ENCODE assay signal across 35 cellular contexts in the genomic region with DNA sequence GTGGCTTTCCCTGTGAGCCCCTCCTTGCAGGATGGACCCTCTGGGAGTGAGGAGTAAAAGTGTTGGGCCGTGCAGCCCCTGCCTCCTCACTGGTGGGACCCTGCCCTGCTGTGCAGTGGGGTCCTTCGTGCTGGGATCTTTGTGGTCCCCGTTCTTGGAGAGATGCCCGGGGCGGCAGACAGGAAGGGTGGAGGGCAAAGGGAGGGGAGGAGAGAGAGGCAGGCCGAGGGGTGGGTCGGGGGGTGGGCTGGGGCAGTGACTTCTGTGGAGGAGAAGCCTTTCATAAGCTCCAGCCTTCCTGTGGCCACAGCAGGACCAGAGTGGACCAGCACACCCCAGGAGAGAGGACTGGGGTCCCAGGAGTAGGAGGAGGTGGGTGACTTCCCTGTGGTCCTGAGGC. TPM values are rescaled to one million over a fixed set of nuclear protein-coding genes. Genes with fewer than 3 reads are reported as not detected.
"Had no signal": no experiment of that assay in that cellular context is flagged by ENCODE, and none has a peak within 500 bp of the region (broad histone marks: within the 10 kb centered on the region; RNA-seq: fewer than 3 reads in every experiment).

A gene (plus strand): TSS at position 283 of the 400 bp plus-strand sequence. CDS start 1,922 bp downstream, outside the sequence.

- H3K27ac ChIP-seq: adrenal gland, cardiac muscle cell, coronary artery, gastroesophageal sphincter, skin epidermis, thyroid gland, upper lobe of right lung had no signal

- ATAC-seq: effector memory CD8-positive, alpha-beta T cell; gastroesophageal sphincter; left colon; naive thymus-derived CD4-positive, alpha-beta T cell; sciatic nerve; stimulated activated effector memory CD8-positive, alpha-beta T cell treated with anti-CD3 and anti-CD28 coated beads, Interleukin-12 subunit alpha, Interleukin-12 subunit beta, amount 100 ng/mL, for 72 hours; stimulated activated naive CD8-positive, alpha-beta T cell treated with anti-CD3 and anti-CD28 coated beads, Interleukin-15, amount 100 ng/mL, for 72 hours; T-helper 17 cell; upper lobe of right lung had no signal

- H3K4me3 Mint-ChIP-seq: activated CD4-positive, alpha-beta memory T cell treated with anti-CD3 and anti-CD28 coated beads, Interleukin-2, amount 10 ng/mL, durations not matched to agents 7 days and 5 days; activated CD4-positive, alpha-beta T cell treated with anti-CD3 and anti-CD28 coated beads, Interleukin-2, amount 10 ng/mL, durations not matched to agents 7 days and 5 days; activated naive CD8-positive, alpha-beta T cell treated with anti-CD3 and anti-CD28 coated beads for 36 hours; brain; effector memory CD8-positive, alpha-beta T cell; mesothelial cell of epicardium; naive thymus-derived CD4-positive, alpha-beta T cell; stimulated activated effector memory CD8-positive, alpha-beta T cell treated with anti-CD3 and anti-CD28 coated beads, Interleukin-12 subunit alpha, Interleukin-12 subunit beta, amount 100 ng/mL, for 72 hours; stimulated activated naive CD8-positive, alpha-beta T cell treated with anti-CD3 and anti-CD28 coated beads, Interleukin-15, amount 100 ng/mL, for 72 hours; T-helper 17 cell had no signal

- H3K4me1 Mint-ChIP-seq: activated naive CD8-positive, alpha-beta T cell treated with anti-CD3 and anti-CD28 coated beads for 36 hours had no signal

- H3K4me1 ChIP-seq: adrenal gland, thyroid gland, upper lobe of right lung had no signal

- H3K9me3 Mint-ChIP-seq: activated CD4-positive, alpha-beta memory T cell treated with anti-CD3 and anti-CD28 coated beads, Interleukin-2, amount 10 ng/mL, durations not matched to agents 7 days and 5 days; activated CD4-positive, alpha-beta T cell treated with anti-CD3 and anti-CD28 coated beads, Interleukin-2, amount 10 ng/mL, durations not matched to agents 7 days and 5 days; activated naive CD8-positive, alpha-beta T cell treated with anti-CD3 and anti-CD28 coated beads for 36 hours; activated T-helper 2 cell treated with anti-CD3 and anti-CD28 coated beads, Interferon-gamma antibody, Interleukin-2, Interleukin-4, amounts not matched to agents 10 μg/mL and 5 μg/mL and 100 μg/mL, durations not matched to agents 14 hours and 24 hours and 36 hours; brain; effector memory CD8-positive, alpha-beta T cell; mesothelial cell of epicardium; naive thymus-derived CD4-positive, alpha-beta T cell; stimulated activated effector memory CD8-positive, alpha-beta T cell treated with anti-CD3 and anti-CD28 coated beads, Interleukin-12 subunit alpha, Interleukin-12 subunit beta, amount 100 ng/mL, for 72 hours; stimulated activated naive CD8-positive, alpha-beta T cell treated with anti-CD3 and anti-CD28 coated beads, Interleukin-15, amount 100 ng/mL, for 72 hours had no signal

- DNase-seq: activated CD4-positive, alpha-beta memory T cell treated with anti-CD3 and anti-CD28 coated beads, Interleukin-2, amount 10 ng/mL, durations not matched to agents 7 days and 5 days; activated CD4-positive, alpha-beta T cell treated with anti-CD3 and anti-CD28 coated beads, Interleukin-2, amount 10 ng/mL, durations not matched to agents 7 days and 5 days; activated CD4-positive, CD25-positive, alpha-beta regulatory T cell treated with anti-CD3 and anti-CD28 coated beads, Interleukin-2, amount 50 U/mL, for 72 hours; activated CD8-positive, alpha-beta memory T cell treated with anti-CD3 and anti-CD28 coated beads, Interleukin-2, amount 50 U/mL, for 48 hours; activated naive CD4-positive, alpha-beta T cell; activated naive CD8-positive, alpha-beta T cell treated with anti-CD3 and anti-CD28 coated beads for 36 hours; activated T-cell treated with anti-CD3 and anti-CD28 coated beads, Interleukin-2, amount 50 U/mL, for 48 hours; adrenal gland; cerebellar nuclear complex; effector memory CD8-positive, alpha-beta T cell; erythroblast; hippocampal formation; left colon; mammary epithelial cell; naive thymus-derived CD4-positive, alpha-beta T cell; stimulated activated CD4-positive, alpha-beta T cell treated with anti-CD3 and anti-CD28 coated beads, Interleukin-4, amount 100 ng/mL, for 24 hours; stimulated activated naive CD8-positive, alpha-beta T cell treated with anti-CD3 and anti-CD28 coated beads, Interleukin-15, amount 100 ng/mL, for 72 hours; substantia nigra; T-helper 17 cell; T1000; thyroid gland; upper lobe of right lung had no signal

- H3K4me3 ChIP-seq: adrenal gland, cardiac muscle cell, coronary artery, gastroesophageal sphincter, skin epidermis, thyroid gland, upper lobe of right lung had no signal

- H3K36me3 Mint-ChIP-seq: activated naive CD8-positive, alpha-beta T cell treated with anti-CD3 and anti-CD28 coated beads for 36 hours had no signal

- H3K27me3 Mint-ChIP-seq: T-helper 17 cell had no signal

- H3K27me3 ChIP-seq: thyroid gland had no signal

- H3K9me3 ChIP-seq: adrenal gland, gastroesophageal sphincter, thyroid gland, upper lobe of right lung had no signal

- H3K27ac Mint-ChIP-seq: activated CD4-positive, alpha-beta memory T cell treated with anti-CD3 and anti-CD28 coated beads, Interleukin-2, amount 10 ng/mL, durations not matched to agents 7 days and 5 days; activated CD4-positive, alpha-beta T cell treated with anti-CD3 and anti-CD28 coated beads, Interleukin-2, amount 10 ng/mL, durations not matched to agents 7 days and 5 days; activated naive CD8-positive, alpha-beta T cell treated with anti-CD3 and anti-CD28 coated beads for 36 hours; activated T-helper 2 cell treated with anti-CD3 and anti-CD28 coated beads, Interferon-gamma antibody, Interleukin-2, Interleukin-4, amounts not matched to agents 10 μg/mL and 5 μg/mL and 100 μg/mL, durations not matched to agents 14 hours and 24 hours and 36 hours; effector memory CD8-positive, alpha-beta T cell; mesothelial cell of epicardium; naive thymus-derived CD4-positive, alpha-beta T cell; stimulated activated effector memory CD8-positive, alpha-beta T cell treated with anti-CD3 and anti-CD28 coated beads, Interleukin-12 subunit alpha, Interleukin-12 subunit beta, amount 100 ng/mL, for 72 hours; T-helper 17 cell had no signal

RNA-seq across cellular contexts. Expression of the gene that starts here (rescaled TPM):
- total RNA-seq: activated CD4-positive, alpha-beta memory T cell treated with anti-CD3 and anti-CD28 coated beads, Interleukin-2, amount 10 ng/mL, durations not matched to agents 7 days and 5 days; activated CD4-positive, alpha-beta T cell treated with anti-CD3 and anti-CD28 coated beads, Interleukin-2, amount 10 ng/mL, durations not matched to agents 7 days and 5 days; activated T-helper 2 cell treated with anti-CD3 and anti-CD28 coated beads, Interferon-gamma antibody, Interleukin-2, Interleukin-4, amounts not matched to agents 10 μg/mL and 5 μg/mL and 100 μg/mL, durations not matched to agents 14 hours and 24 hours and 36 hours; cardiac muscle cell; fibroblast of lung; gastroesophageal sphincter; left colon; liver; mammary epithelial cell; omental fat pad; upper lobe of right lung had no signal
- polyA plus RNA-seq: fibroblast of lung; keratinocyte; liver; mammary epithelial cell; naive thymus-derived CD4-positive, alpha-beta T cell had no signal
